23 cellular contexts compared by ENCODE assay signal in genomic region chr15:27365441-27365840, GRCh38.
DNase-seq lines count a peak whose midpoint lies in the region; ATAC-seq, FAIRE-seq and TF ChIP-seq lines count a peak whose summit lies in the region.
"Had no signal": no experiment of that assay in that cellular context is flagged by ENCODE, and none has a peak within 500 bp of the region (broad histone marks: within the 10 kb centered on the region; RNA-seq: fewer than 3 reads in every experiment).

No MANE protein-coding gene starts in this region.

- DNase-seq in A549 (ENCODE audit: low read depth in 1 of 2, low spot score in 1 of 2) (no peak), Caki2 (ENCODE audit: low read depth) (peak; percentile 6), mucosa of gallbladder (ENCODE audit: low spot score) (peak; percentile 56), UCSD-AML1 (lab: John Stamatoyannopoulos, UW; ENCODE audit: unreplicated experiment) (no peak)
- DNase-seq in naive thymus-derived CD4-positive, alpha-beta T cell = no peak
- DNase-seq: 8988T; AML-193; Caco-2; CD4-positive, alpha-beta T cell; CD8-positive, alpha-beta T cell; DMS 273 treated with DMSO at 0.1 percent for 48 hours; DMS153; DMS79; DND-41; EL; GDM1 had no signal

- POLR2A ChIA-PET in A549 (lab: Yijun Ruan, JAX) = no interaction called here
- POLR2A ChIA-PET in naive thymus-derived CD4-positive, alpha-beta T cell (lab: Charles Lee) = no interaction called here

- no peak for TF ChIP-seq EP300 in A549 (IDR thresholded peaks at IDR 0.05)

- TF ChIP-seq POLR2A in A549 (IDR thresholded peaks at IDR 0.05; ENCODE audit: low read length) = no peak

- no peak overlapping the region for H3K4me3 Mint-ChIP-seq in naive thymus-derived CD4-positive, alpha-beta T cell
- H3K4me3 Mint-ChIP-seq: B cell; CD4-positive, alpha-beta T cell; CD8-positive, alpha-beta T cell had no signal

- H3K27ac Mint-ChIP-seq in naive thymus-derived CD4-positive, alpha-beta T cell = no peak overlapping the region
- H3K27ac Mint-ChIP-seq: B cell; CD4-positive, alpha-beta T cell; CD8-positive, alpha-beta T cell had no signal

- no peaks in the 10 kb centered on the region for H3K9me3 ChIP-seq in A549
- H3K9me3 ChIP-seq in naive thymus-derived CD4-positive, alpha-beta T cell (ENCODE audit: control insufficient read depth in 2 of 3, low read length in 3 of 3) = no peaks in the 10 kb centered on the region
- H3K9me3 ChIP-seq: BLaER1 treated with 17β-estradiol and CSF1 and Interleukin-3, amounts not matched to agents 10 nM and 100 nM; Caco-2 had no signal

- H3K27me3 ChIP-seq in naive thymus-derived CD4-positive, alpha-beta T cell (ENCODE audit: control insufficient read depth in 2 of 2, insufficient read depth in 2 of 2, low read length in 2 of 2) = no peaks in the 10 kb centered on the region
- H3K27me3 ChIP-seq: BLaER1 treated with 17β-estradiol and CSF1 and Interleukin-3, amounts not matched to agents 10 nM and 100 nM had no signal

- FAIRE-seq in A549 (lab: Jason Lieb, UNC) = no peak
- FAIRE-seq: A204.1, GM12878, GM12892, GM18507 had no signal

- H3K4me2 ChIP-seq in A549 = peak overlapping the region; percentile 23; the same call in 1 of the 3 replicates
- H3K4me2 ChIP-seq: BLaER1 treated with 17β-estradiol and CSF1 and Interleukin-3, amounts not matched to agents 10 nM and 100 nM had no signal

- 9% methylated on average over 2 of the region's 2 CpGs for WGBS in A549 (ENCODE audit: missing lambda C conversion rate)

- TF ChIP-seq CTCF in A549 (IDR thresholded peaks at IDR 0.05) = no peak

- in situ Hi-C loops in Caki2 (cut with HindIII; ENCODE audit: low pct_unique_long_range_greater_than_20kb, low sequenced_read_pairs) = no loop called here

- no peaks in the 10 kb centered on the region for H3K27me3 Mint-ChIP-seq in naive thymus-derived CD4-positive, alpha-beta T cell
- H3K27me3 Mint-ChIP-seq: B cell; CD4-positive, alpha-beta T cell had no signal

- CTCF ChIA-PET in A549 (lab: Yijun Ruan, JAX) = interaction anchor here (0.8 kb wide), 1 partner anchor 476 kb away, joined by 3 read pairs; no protein-coding TSS in a partner anchor
- CTCF ChIA-PET in naive thymus-derived CD4-positive, alpha-beta T cell (lab: Charles Lee) = no interaction called here

- H3K36me3 ChIP-seq in naive thymus-derived CD4-positive, alpha-beta T cell (ENCODE audit: control insufficient read depth in 2 of 3, insufficient read depth in 3 of 3, low read length in 3 of 3) = no peaks in the 10 kb centered on the region
- H3K36me3 ChIP-seq: BLaER1 treated with 17β-estradiol and CSF1 and Interleukin-3, amounts not matched to agents 10 nM and 100 nM had no signal

- peaks cover 0 to 12% (median 2%) of the 10 kb centered on the region in 11 donors for H3K9me3 Mint-ChIP-seq in naive thymus-derived CD4-positive, alpha-beta T cell
- H3K9me3 Mint-ChIP-seq: CD4-positive, alpha-beta T cell; CD8-positive, alpha-beta T cell had no signal

- no peaks in the 10 kb centered on the region for H3K36me3 Mint-ChIP-seq in naive thymus-derived CD4-positive, alpha-beta T cell
- H3K36me3 Mint-ChIP-seq: CD8-positive, alpha-beta T cell had no signal

- intact Hi-C loops in naive thymus-derived CD4-positive, alpha-beta T cell (cut with micrococcal nuclease) = no loop called here

- H3K27ac ChIP-seq in A549 = no peak overlapping the region
- H3K27ac ChIP-seq in naive thymus-derived CD4-positive, alpha-beta T cell (ENCODE audit: low read depth, low read length) = no peak overlapping the region
- H3K27ac ChIP-seq: BLaER1 treated with 17β-estradiol and CSF1 and Interleukin-3, amounts not matched to agents 10 nM and 100 nM; C4-2B had no signal

- no peak for ATAC-seq in A549
- no peak for ATAC-seq in naive thymus-derived CD4-positive, alpha-beta T cell
- ATAC-seq: CD8-positive, alpha-beta T cell; GM12878 had no signal

- H3K4me3 ChIP-seq in A549 = no peak overlapping the region
- H3K4me3 ChIP-seq in naive thymus-derived CD4-positive, alpha-beta T cell (ENCODE audit: low read length) = no peak overlapping the region
- H3K4me3 ChIP-seq: BLaER1 treated with 17β-estradiol and CSF1 and Interleukin-3, amounts not matched to agents 10 nM and 100 nM; GM12878 had no signal

- H3K4me1 ChIP-seq in A549 = peaks cover 4% of the 10 kb centered on the region; the same call in 1 of the 3 replicates
- no peaks in the 10 kb centered on the region for H3K4me1 ChIP-seq in naive thymus-derived CD4-positive, alpha-beta T cell (ENCODE audit: control insufficient read depth in 2 of 2, insufficient read depth in 2 of 2, low read length in 2 of 2)
- H3K4me1 ChIP-seq: BLaER1 treated with 17β-estradiol and CSF1 and Interleukin-3, amounts not matched to agents 10 nM and 100 nM; Caco-2 had no signal

- TF ChIP-seq RAD21 in A549 (conservative IDR thresholded peaks at IDR 0.05 in 1 of 2, IDR thresholded peaks at IDR 0.05 in 1 of 2) = no peak

- H3K4me1 Mint-ChIP-seq in naive thymus-derived CD4-positive, alpha-beta T cell = no peaks in the 10 kb centered on the region
- H3K4me1 Mint-ChIP-seq: B cell had no signal

TF ChIP-seq in A549, 52 proteins besides CTCF, POLR2A, EP300 and RAD21:
- TF ChIP-seq RARB (CRISPR knock-in tag; IDR thresholded peaks at IDR 0.05) (no peak), GATA3 (IDR thresholded peaks at IDR 0.05; ENCODE audit: borderline replicate concordance) (no peak), BCL3 (IDR thresholded peaks at IDR 0.05) (no peak), FOSL2 (IDR thresholded peaks at IDR 0.05) (no peak), FOSL2 (CRISPR knock-in tag; IDR thresholded peaks at IDR 0.05) (peak; percentile 36; the same call in 1 of the 2 replicates), KDM5A (IDR thresholded peaks at IDR 0.05) (no peak)

Comparison
In these comparisons a context has a peak if more than half of its experiments do, and no peak if none do; other contexts are left out.
1. DNase-seq: peak in Caki2 (single experiment) and mucosa of gallbladder (single experiment); none in A549 (0 of 2), naive thymus-derived CD4-positive, alpha-beta T cell (0 of 9) and UCSD-AML1 (single experiment).